In genomic region chr3:177109688-177110087, GRCh38 we compare ENCODE assay signal across 10 cellular contexts.
DNase-seq lines count a peak whose midpoint lies in the region; ATAC-seq, FAIRE-seq and TF ChIP-seq lines count a peak whose summit lies in the region.
"Had no signal": no experiment of that assay in that cellular context is flagged by ENCODE, and none has a peak within 500 bp of the region (broad histone marks: within the 10 kb centered on the region; RNA-seq: fewer than 3 reads in every experiment).

No MANE protein-coding gene starts in this region.

- no peak overlapping the region for H3K4me3 ChIP-seq in CD8-positive, alpha-beta memory T cell (ENCODE audit: low read length)
- H3K4me3 ChIP-seq in NB4 (ENCODE audit: low read depth, low read length), result no peak overlapping the region
- H3K4me3 ChIP-seq: right lobe of liver had no signal

- peaks cover 0 to 4% (median 3%) of the 10 kb centered on the region in 3 donors for H3K36me3 Mint-ChIP-seq in CD8-positive, alpha-beta memory T cell

- no peaks in the 10 kb centered on the region for H3K9me3 Mint-ChIP-seq in CD8-positive, alpha-beta memory T cell

- peak in 1 of 5 donors; percentile 34 for DNase-seq in CD8-positive, alpha-beta memory T cell
- DNase-seq in NB4 (ENCODE audit: low read depth), result peak; percentile 23
- DNase-seq in GM13977 (ENCODE audit: low spot score), result no peak
- DNase-seq in SK-N-DZ (ENCODE audit: low spot score), result no peak
- no peak for DNase-seq in NCI-H345 treated with DMSO at 0.1 percent for 48 hours (lab: John Stamatoyannopoulos, UW; ENCODE audit: unreplicated experiment)
- DNase-seq: NCI-H2171, right lobe of liver had no signal

- H3K36me3 ChIP-seq in CD8-positive, alpha-beta memory T cell (ENCODE audit: insufficient read depth, low read length), result no peaks in the 10 kb centered on the region
- H3K36me3 ChIP-seq: right lobe of liver had no signal

- H3K27ac Mint-ChIP-seq in CD8-positive, alpha-beta memory T cell, result peak overlapping the region; percentile 22 to 80 (median 64)

- CTCF ChIA-PET in CD8-positive, alpha-beta memory T cell (lab: Charles Lee), result no interaction called here

- in situ Hi-C loops in GM13977 (cut with MboI; ENCODE audit: low pct_unique_long_range_greater_than_20kb, low sequenced_read_pairs, unreplicated experiment), result no loop called here

- peak overlapping the region in 5 of 7 donors; percentile 13 to 56 (median 29) for H3K4me3 Mint-ChIP-seq in CD8-positive, alpha-beta memory T cell

- ATAC-seq in GM19395 (IDR thresholded peaks at IDR 0.05; ENCODE audit: unreplicated experiment), result peak; percentile 50
- ATAC-seq in HG03280 (IDR thresholded peaks at IDR 0.05; ENCODE audit: unreplicated experiment), result no peak

- no peaks in the 10 kb centered on the region for H3K27me3 Mint-ChIP-seq in CD8-positive, alpha-beta memory T cell

- no peak for TF ChIP-seq POLR2A in NB4 (IDR thresholded peaks at IDR 0.05; ENCODE audit: extremely low read depth, insufficient read length)

- no peaks in the 10 kb centered on the region for H3K27me3 ChIP-seq in CD8-positive, alpha-beta memory T cell (ENCODE audit: insufficient read depth, low read length, poor library complexity, severe bottlenecking)
- H3K27me3 ChIP-seq: right lobe of liver had no signal

- no peaks in the 10 kb centered on the region for H3K9me3 ChIP-seq in CD8-positive, alpha-beta memory T cell (ENCODE audit: low read length)
- H3K9me3 ChIP-seq: right lobe of liver had no signal

- TF ChIP-seq CTCF in NB4 (IDR thresholded peaks at IDR 0.05; ENCODE audit: low read depth, low read length), result no peak
- TF ChIP-seq CTCF in GM13977 (IDR thresholded peaks at IDR 0.05; ENCODE audit: extremely low read depth, insufficient read depth, missing control alignments), result no peak

- peaks cover 75 to 94% (median 91%) of the 10 kb centered on the region in 3 donors for H3K4me1 Mint-ChIP-seq in CD8-positive, alpha-beta memory T cell

- FAIRE-seq in colon (lab: Jason Lieb, UNC), result peak; percentile 41

- no peak overlapping the region for H3K27ac ChIP-seq in CD8-positive, alpha-beta memory T cell (ENCODE audit: low read depth, low read length)
- H3K27ac ChIP-seq: right lobe of liver had no signal

- H3K4me1 ChIP-seq in CD8-positive, alpha-beta memory T cell (ENCODE audit: insufficient read depth, low read length), result peaks cover 61% of the 10 kb centered on the region

- POLR2A ChIA-PET in CD8-positive, alpha-beta memory T cell (lab: Charles Lee), result no interaction called here
